19 cellular contexts compared by ENCODE assay signal in the genomic region with DNA sequence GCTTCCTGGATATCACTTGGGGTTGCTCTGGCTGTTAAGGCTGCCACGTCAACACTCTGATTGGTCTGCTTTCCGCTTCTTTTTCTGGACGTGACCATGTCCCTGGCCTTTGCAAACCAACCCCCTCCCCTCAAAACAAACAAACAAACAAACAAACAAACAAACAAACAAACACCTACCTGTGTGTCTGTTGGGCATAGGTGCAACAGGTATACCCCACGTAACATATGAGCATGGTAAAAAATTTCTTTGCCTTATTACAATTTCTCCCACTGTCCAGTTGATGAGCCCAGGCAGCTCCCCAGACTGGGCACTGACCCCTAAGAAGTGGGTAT.
DNase-seq lines count a peak whose midpoint lies in the region; ATAC-seq and TF ChIP-seq lines count a peak whose summit lies in the region.
"Had no signal": no experiment of that assay in that cellular context is flagged by ENCODE, and none has a peak within 500 bp of the region (broad histone marks: within the 10 kb centered on the region; RNA-seq: fewer than 3 reads in every experiment).

No MANE protein-coding gene starts in this region.

- no peaks in the 10 kb centered on the region for H3K27me3 Mint-ChIP-seq in H9 (ENCODE audit: low read depth)
- H3K27me3 Mint-ChIP-seq in nephron progenitor cell (ENCODE audit: low read depth, poor library complexity) = no peaks in the 10 kb centered on the region
- H3K27me3 Mint-ChIP-seq: activated naive CD8-positive, alpha-beta T cell treated with anti-CD3 and anti-CD28 coated beads, Interleukin-2, amount 50 U/mL, for 24 hours had no signal

- H2AK5ac ChIP-seq in H9 (ENCODE audit: insufficient read length, low read length) = no peak overlapping the region

- no peak overlapping the region for H2BK20ac ChIP-seq in H9 (ENCODE audit: low read depth, low read length, poor library complexity, severe bottlenecking)

- no peak overlapping the region for H3K18ac ChIP-seq in H9 (ENCODE audit: insufficient read length, low read depth, low read length)

- no peak overlapping the region for H3K9ac ChIP-seq in H9 (ENCODE audit: extremely low read depth, insufficient read length, low read length)
- peak overlapping the region; percentile 21; the same call in 1 of the 2 replicates for H3K9ac ChIP-seq in KMS-11

- no peaks in the 10 kb centered on the region for H4K20me1 ChIP-seq in H9 (ENCODE audit: control insufficient read depth, insufficient read depth, insufficient read length)
- no peaks in the 10 kb centered on the region for H4K20me1 ChIP-seq in KMS-11 (ENCODE audit: insufficient read depth)

- no peak overlapping the region for H3T11ph ChIP-seq in H9 (ENCODE audit: low read length)

- ATAC-seq in HG02870 (IDR thresholded peaks at IDR 0.05; ENCODE audit: unreplicated experiment) (no peak), GM19324 (IDR thresholded peaks at IDR 0.05; ENCODE audit: low FRiP score, unreplicated experiment) (no peak)
- ATAC-seq: body of pancreas, gastroesophageal sphincter had no signal

- no peak overlapping the region for H3K23ac ChIP-seq in H9 (ENCODE audit: insufficient read length, low read depth, low read length)

- H3K4ac ChIP-seq in H9 (ENCODE audit: low read depth, low read length) = no peak overlapping the region

- H2BK120ac ChIP-seq in H9 (ENCODE audit: low read depth, low read length, poor library complexity, severe bottlenecking) = no peak overlapping the region

- H3K27me3 ChIP-seq in H9 (ENCODE audit: insufficient read depth, low read length) = no peaks in the 10 kb centered on the region
- H3K27me3 ChIP-seq in KMS-11 (ENCODE audit: insufficient read depth, low read depth) = no peaks in the 10 kb centered on the region
- H3K27me3 ChIP-seq: body of pancreas, gastroesophageal sphincter, MG63 had no signal

- no peaks in the 10 kb centered on the region for H3K9me3 Mint-ChIP-seq in H9
- no peaks in the 10 kb centered on the region for H3K9me3 Mint-ChIP-seq in nephron progenitor cell
- H3K9me3 Mint-ChIP-seq: activated naive CD8-positive, alpha-beta T cell treated with anti-CD3 and anti-CD28 coated beads, Interleukin-2, amount 50 U/mL, for 24 hours; type B pancreatic cell had no signal

- H2BK12ac ChIP-seq in H9 (ENCODE audit: insufficient read length, low read depth, low read length) = no peak overlapping the region

- no peaks in the 10 kb centered on the region for H3K79me2 ChIP-seq in H9 (ENCODE audit: insufficient read depth, low read length)
- H3K79me2 ChIP-seq in KMS-11 (ENCODE audit: insufficient read depth, low read depth) = no peaks in the 10 kb centered on the region

- no peak overlapping the region for H4K8ac ChIP-seq in H9 (replicated peaks; ENCODE audit: insufficient read length, low read depth, low read length)

- no peak for DNase-seq in H9
- no peak for DNase-seq in nephron progenitor cell
- no peak for DNase-seq in posterior cingulate gyrus
- DNase-seq: activated gamma-delta T cell, body of pancreas, esophagus squamous epithelium, lower lobe of right lung, NCI-H1436 treated with DMSO at 0.1 percent for 48 hours, NCI-H510A had no signal

- no peak overlapping the region for H2BK15ac ChIP-seq in H9 (ENCODE audit: low read depth, low read length)

- no peak for TF ChIP-seq CTCF in H9 (conservative IDR thresholded peaks at IDR 0.05)
- TF ChIP-seq CTCF in KMS-11 (conservative IDR thresholded peaks at IDR 0.05; ENCODE audit: low read depth, low read length) = no peak
- TF ChIP-seq CTCF in nephron progenitor cell (IDR thresholded peaks at IDR 0.05) = no peak

- no peak overlapping the region for H2BK5ac ChIP-seq in H9 (ENCODE audit: insufficient read length, low read length)

- no peak overlapping the region for H3K4me2 ChIP-seq in H9 (ENCODE audit: insufficient read depth, insufficient read length, low read length)
- H3K4me2 ChIP-seq in KMS-11 = peak overlapping the region; percentile 49; the same call in 1 of the 2 replicates

- H3K23me2 ChIP-seq in H9 (ENCODE audit: insufficient read length, low read depth, low read length, poor library complexity, severe bottlenecking) = no peaks in the 10 kb centered on the region

- H3K56ac ChIP-seq in H9 (ENCODE audit: insufficient read length, low read depth, low read length) = no peak overlapping the region

- H3K4me1 ChIP-seq in H9 (ENCODE audit: insufficient read depth, low read length) (peaks cover 5% of the 10 kb centered on the region; the same call in 1 of the 2 replicates), KMS-11 (ENCODE audit: low read depth, poor library complexity, severe bottlenecking) (peaks cover 26% of the 10 kb centered on the region)
- H3K4me1 ChIP-seq: body of pancreas, esophagus squamous epithelium, gastroesophageal sphincter, lower lobe of right lung had no signal

- H3K36me3 ChIP-seq in KMS-11 (ENCODE audit: insufficient read depth) = no peaks in the 10 kb centered on the region; the same call in 1 of the 2 replicates
- H3K36me3 ChIP-seq: esophagus squamous epithelium, gastroesophageal sphincter, lower lobe of right lung, MG63 had no signal

- no peak overlapping the region for H4K5ac ChIP-seq in H9 (ENCODE audit: insufficient read length, low read depth, low read length)

- intact Hi-C loops in posterior cingulate gyrus (cut with DNase I) = loop anchor here (10.0 kb wide), 1 partner anchor 67 kb away; no protein-coding TSS in a partner anchor

- no peak overlapping the region for H3K14ac ChIP-seq in H9 (ENCODE audit: insufficient read depth, low read length)

- peak overlapping the region; percentile 24 to 78 (median 42); a peak in 5 of 7 replicates for H3K27ac Mint-ChIP-seq in H9
- H3K27ac Mint-ChIP-seq in nephron progenitor cell = peak overlapping the region; percentile 9
- H3K27ac Mint-ChIP-seq: activated CD8-positive, alpha-beta T cell treated with anti-CD3 and anti-CD28 coated beads, Interleukin-2, amount 10 ng/mL, durations not matched to agents 7 days and 5 days; activated naive CD8-positive, alpha-beta T cell treated with anti-CD3 and anti-CD28 coated beads, Interleukin-2, amount 50 U/mL, for 24 hours; type B pancreatic cell had no signal

- no peak overlapping the region for H2AFZ ChIP-seq in H9 (ENCODE audit: low read length)
- peak overlapping the region; percentile 56; the same call in 1 of the 2 replicates for H2AFZ ChIP-seq in KMS-11 (ENCODE audit: low read depth)

- H3K4me3 Mint-ChIP-seq in H9 = no peak overlapping the region
- no peak overlapping the region for H3K4me3 Mint-ChIP-seq in nephron progenitor cell
- H3K4me3 Mint-ChIP-seq: activated CD8-positive, alpha-beta T cell treated with anti-CD3 and anti-CD28 coated beads, Interleukin-2, amount 10 ng/mL, durations not matched to agents 7 days and 5 days; activated naive CD8-positive, alpha-beta T cell treated with anti-CD3 and anti-CD28 coated beads, Interleukin-2, amount 50 U/mL, for 24 hours; type B pancreatic cell had no signal

- no peaks in the 10 kb centered on the region for H3K79me1 ChIP-seq in H9 (ENCODE audit: insufficient read depth, low read depth, low read length, poor library complexity, severe bottlenecking)

- H3K27ac ChIP-seq in H9 (ENCODE audit: insufficient read length, low read depth, low read length) = no peak overlapping the region
- peak overlapping the region; percentile 41; the same call in 1 of the 2 replicates for H3K27ac ChIP-seq in KMS-11
- peak overlapping the region; percentile 81 for H3K27ac ChIP-seq in cingulate gyrus (ENCODE audit: low read depth, low read length)
- H3K27ac ChIP-seq: body of pancreas, esophagus squamous epithelium, gastroesophageal sphincter, lower lobe of right lung, skin epidermis had no signal

- no peak overlapping the region for H4K91ac ChIP-seq in H9 (ENCODE audit: insufficient read length, low read depth, low read length)

- H3K4me1 Mint-ChIP-seq in H9 (peaks cover 7 to 11% of the 10 kb centered on the region in 2 experiments), nephron progenitor cell (peaks cover 31% of the 10 kb centered on the region)

- no CpG with 5 or more reads among the region's 4 CpGs for WGBS in H9 (ENCODE audit: extremely low coverage, insufficient read length, low lambda C conversion rate)

- H3K9me3 ChIP-seq in H9 (ENCODE audit: control insufficient read depth, low read depth, low read length) = no peaks in the 10 kb centered on the region
- H3K9me3 ChIP-seq: body of pancreas, esophagus squamous epithelium, gastroesophageal sphincter, lower lobe of right lung, MG63 had no signal

- peaks cover 50 to 89% (median 70%) of the 10 kb centered on the region in 3 experiments; a peak in 6 of 7 replicates for H3K36me3 Mint-ChIP-seq in H9 (ENCODE audit: insufficient read depth in 1 of 3, low read depth in 3 of 3)
- peaks cover 28% of the 10 kb centered on the region for H3K36me3 Mint-ChIP-seq in nephron progenitor cell (ENCODE audit: low read depth)
- H3K36me3 Mint-ChIP-seq: type B pancreatic cell had no signal

- peak overlapping the region; percentile 52 for H3K4me3 ChIP-seq in KMS-11 (IDR thresholded peaks at IDR 0.05; ENCODE audit: insufficient read depth, low read depth, low read length)
- H3K4me3 ChIP-seq: body of pancreas, esophagus squamous epithelium, gastroesophageal sphincter, lower lobe of right lung, MG63, skin epidermis had no signal
